Comparison of ENCODE assay signal across 10 cellular contexts in the genomic region with DNA sequence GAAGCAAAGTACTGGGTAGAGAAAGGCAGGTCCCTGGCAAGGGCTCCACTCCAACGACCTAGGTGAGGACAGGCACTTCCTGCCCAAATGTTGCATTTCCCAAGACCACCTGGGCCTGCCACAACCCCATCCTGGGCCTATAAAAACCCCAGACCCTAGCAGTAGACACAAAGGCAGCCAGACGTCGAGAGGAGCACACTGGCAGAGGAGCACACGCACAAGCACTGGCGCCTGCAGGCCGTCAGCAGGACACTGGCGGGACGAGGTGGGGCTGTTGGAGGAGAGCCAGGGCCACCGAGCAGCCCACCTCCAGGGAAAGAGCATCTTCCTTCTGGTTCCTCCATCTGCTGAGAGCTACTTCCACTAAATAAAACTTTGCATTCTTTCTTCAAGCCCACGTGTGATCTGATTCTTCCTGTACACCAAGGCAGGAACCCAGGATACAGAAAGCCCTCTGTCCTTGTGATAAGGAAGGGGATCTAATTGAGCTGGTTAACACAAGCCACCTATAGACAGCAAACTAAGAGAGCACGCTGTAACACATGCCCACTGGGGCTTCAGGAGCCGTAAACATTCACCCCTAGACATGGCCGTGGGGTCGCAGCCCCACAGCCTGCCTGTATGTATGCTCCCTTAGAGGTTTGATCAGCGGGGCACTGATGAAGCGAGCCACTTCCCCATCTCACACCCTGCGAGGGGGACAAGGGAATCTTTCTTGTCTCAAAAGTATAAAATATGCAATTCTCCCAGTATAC.
DNase-seq lines count a peak whose midpoint lies in the region; ATAC-seq, FAIRE-seq and TF ChIP-seq lines count a peak whose summit lies in the region.
"Had no signal": no experiment of that assay in that cellular context is flagged by ENCODE, and none has a peak within 500 bp of the region (broad histone marks: within the 10 kb centered on the region; RNA-seq: fewer than 3 reads in every experiment).

No MANE protein-coding gene starts in this region.

- H3K4me3 Mint-ChIP-seq in CD4-positive, alpha-beta T cell: peak overlapping the region; percentile 72
- H3K4me3 Mint-ChIP-seq in activated CD8-positive, alpha-beta memory T cell treated with anti-CD3 and anti-CD28 coated beads, Interleukin-2, amount 10 ng/mL, durations not matched to agents 7 days and 5 days: peak overlapping the region; percentile 23
- peak overlapping the region; percentile 58 to 87 (median 72) for H3K4me3 Mint-ChIP-seq in naive thymus-derived CD4-positive, alpha-beta T cell

- peak; percentile 10 for ATAC-seq in CD4-positive, alpha-beta T cell (ENCODE audit: poor library complexity)
- ATAC-seq in HG02943 (IDR thresholded peaks at IDR 0.05; ENCODE audit: low read depth, unreplicated experiment) (peak; percentile 10), mucosa of descending colon (no peak)
- ATAC-seq in activated CD8-positive, alpha-beta memory T cell treated with anti-CD3 and anti-CD28 coated beads, Interleukin-2, amount 10 ng/mL, durations not matched to agents 7 days and 5 days: peak; percentile 10
- peak; percentile 5 for ATAC-seq in naive thymus-derived CD4-positive, alpha-beta T cell

- H3K27me3 ChIP-seq in CD4-positive, alpha-beta T cell (ENCODE audit: control insufficient read depth, insufficient read depth, low read length): no peaks in the 10 kb centered on the region
- no peaks in the 10 kb centered on the region for H3K27me3 ChIP-seq in naive thymus-derived CD4-positive, alpha-beta T cell (ENCODE audit: control insufficient read depth in 2 of 2, insufficient read depth in 2 of 2, low read length in 2 of 2)
- no peaks in the 10 kb centered on the region for H3K27me3 ChIP-seq in SJCRH30

- FAIRE-seq in H54 (lab: Jason Lieb, UNC): no peak

- no peak overlapping the region for H3K27ac Mint-ChIP-seq in CD4-positive, alpha-beta T cell
- peak overlapping the region; percentile 53 for H3K27ac Mint-ChIP-seq in activated CD8-positive, alpha-beta memory T cell treated with anti-CD3 and anti-CD28 coated beads, Interleukin-2, amount 10 ng/mL, durations not matched to agents 7 days and 5 days
- peak overlapping the region in 6 of 9 donors; percentile 85 to 98 (median 96) for H3K27ac Mint-ChIP-seq in naive thymus-derived CD4-positive, alpha-beta T cell

- TF ChIP-seq POLR2A in H54 (IDR thresholded peaks at IDR 0.05; ENCODE audit: low read depth, low read length): no peak

- POLR2A ChIA-PET in CD4-positive, alpha-beta T cell (lab: Charles Lee): interaction anchor here (0.6 to 4.2 kb wide), 11 partner anchors 22 to 946 kb away, joined by 3 to 37 read pairs (median 5); a partner anchor contains a TSS
- POLR2A ChIA-PET in naive thymus-derived CD4-positive, alpha-beta T cell (lab: Charles Lee): interaction anchor here (1.0 to 3.8 kb wide), 13 partner anchors 9 to 782 kb away, joined by 3 to 26 read pairs (median 5); a partner anchor contains a TSS

- H3K4me3 ChIP-seq in naive thymus-derived CD4-positive, alpha-beta T cell (ENCODE audit: low read length): peak overlapping the region; percentile 22
- H3K4me3 ChIP-seq in mucosa of descending colon (no peak overlapping the region), SJCRH30 (no peak overlapping the region)
- H3K4me3 ChIP-seq: lower lobe of right lung had no signal

- no peaks in the 10 kb centered on the region for H3K27me3 Mint-ChIP-seq in CD4-positive, alpha-beta T cell
- no peaks in the 10 kb centered on the region for H3K27me3 Mint-ChIP-seq in activated CD8-positive, alpha-beta memory T cell treated with anti-CD3 and anti-CD28 coated beads, Interleukin-2, amount 10 ng/mL, durations not matched to agents 7 days and 5 days
- no peaks in the 10 kb centered on the region for H3K27me3 Mint-ChIP-seq in naive thymus-derived CD4-positive, alpha-beta T cell

- H3K4me1 ChIP-seq in naive thymus-derived CD4-positive, alpha-beta T cell (ENCODE audit: control insufficient read depth in 2 of 2, insufficient read depth in 2 of 2, low read length in 2 of 2): peaks cover 39 to 52% of the 10 kb centered on the region in 2 donors
- H3K4me1 ChIP-seq in mucosa of descending colon (ENCODE audit: low read depth) (peaks cover 15% of the 10 kb centered on the region), SJCRH30 (no peaks in the 10 kb centered on the region)

- intact Hi-C loops in CD4-positive, alpha-beta T cell (cut with DNase I, micrococcal nuclease): loop anchor here (2.0 to 5.0 kb wide), 5 partner anchors 41 to 327 kb away; a partner anchor contains a TSS
- intact Hi-C loops in naive thymus-derived CD4-positive, alpha-beta T cell (cut with micrococcal nuclease): loop anchor here (2.0 to 5.0 kb wide), 8 partner anchors 41 to 1041 kb away; a partner anchor contains a TSS
- intact Hi-C loops in mucosa of descending colon (cut with DNase I, micrococcal nuclease): no loop called here

- H3K36me3 ChIP-seq in naive thymus-derived CD4-positive, alpha-beta T cell (ENCODE audit: control insufficient read depth in 2 of 3, insufficient read depth in 3 of 3, low read length in 3 of 3): no peaks in the 10 kb centered on the region
- H3K36me3 ChIP-seq in mucosa of descending colon (ENCODE audit: low read depth) (no peaks in the 10 kb centered on the region), SJCRH30 (no peaks in the 10 kb centered on the region)
- H3K36me3 ChIP-seq: lower lobe of right lung had no signal

- no peaks in the 10 kb centered on the region for H3K9me3 Mint-ChIP-seq in CD4-positive, alpha-beta T cell
- no peaks in the 10 kb centered on the region for H3K9me3 Mint-ChIP-seq in activated CD8-positive, alpha-beta memory T cell treated with anti-CD3 and anti-CD28 coated beads, Interleukin-2, amount 10 ng/mL, durations not matched to agents 7 days and 5 days (ENCODE audit: low read depth)
- no peaks in the 10 kb centered on the region for H3K9me3 Mint-ChIP-seq in naive thymus-derived CD4-positive, alpha-beta T cell

- H3K9me3 ChIP-seq in CD4-positive, alpha-beta T cell (ENCODE audit: control insufficient read depth, low read length): no peaks in the 10 kb centered on the region
- H3K9me3 ChIP-seq in naive thymus-derived CD4-positive, alpha-beta T cell (ENCODE audit: control insufficient read depth in 2 of 3, low read length in 3 of 3): no peaks in the 10 kb centered on the region
- H3K9me3 ChIP-seq in mucosa of descending colon (no peaks in the 10 kb centered on the region), SJCRH30 (replicated peaks) (no peaks in the 10 kb centered on the region)
- H3K9me3 ChIP-seq: lower lobe of right lung had no signal

- no peaks in the 10 kb centered on the region for H3K36me3 Mint-ChIP-seq in CD4-positive, alpha-beta T cell (ENCODE audit: low read depth)
- no peaks in the 10 kb centered on the region for H3K36me3 Mint-ChIP-seq in activated CD8-positive, alpha-beta memory T cell treated with anti-CD3 and anti-CD28 coated beads, Interleukin-2, amount 10 ng/mL, durations not matched to agents 7 days and 5 days
- peaks cover 0 to 2% (median 0%) of the 10 kb centered on the region in 5 donors for H3K36me3 Mint-ChIP-seq in naive thymus-derived CD4-positive, alpha-beta T cell

- DNase-seq in CD4-positive, alpha-beta T cell: peak in 8 of 10 experiments; percentile 5 to 34 (median 10)
- DNase-seq in activated CD8-positive, alpha-beta memory T cell treated with anti-CD3 and anti-CD28 coated beads, Interleukin-2, amount 10 ng/mL, durations not matched to agents 7 days and 5 days: no peak
- peak in 7 of 9 donors; percentile 16 to 46 (median 30) for DNase-seq in naive thymus-derived CD4-positive, alpha-beta T cell
- DNase-seq in mucosa of descending colon: no peak
- no peak for DNase-seq in NCI-H526 (lab: John Stamatoyannopoulos, UW)
- no peak for DNase-seq in H54 (ENCODE audit: insufficient read length, low spot score)
- DNase-seq in SJCRH30: no peak
- DNase-seq: lower lobe of right lung; NK-92 treated with Interleukin-12 subunit alpha and Interleukin-12 subunit beta, amount 100 ng/mL, for 24 hours had no signal

- H3K27ac ChIP-seq in CD4-positive, alpha-beta T cell (ENCODE audit: low read depth, low read length): peak overlapping the region; percentile 82
- peak overlapping the region; percentile 58 for H3K27ac ChIP-seq in naive thymus-derived CD4-positive, alpha-beta T cell (ENCODE audit: low read depth, low read length)
- H3K27ac ChIP-seq in SJCRH30: no peak overlapping the region

- TF ChIP-seq CTCF in CD4-positive, alpha-beta T cell (IDR thresholded peaks at IDR 0.05): no peak
- no peak for TF ChIP-seq CTCF in mucosa of descending colon (IDR thresholded peaks at IDR 0.05)

- CTCF ChIA-PET in CD4-positive, alpha-beta T cell (lab: Charles Lee): interaction anchor here (1.1 to 6.2 kb wide), 5 partner anchors 16 to 380 kb away, joined by 3 to 80 read pairs (median 3); a partner anchor contains a TSS
- CTCF ChIA-PET in activated CD8-positive, alpha-beta memory T cell treated with anti-CD3 and anti-CD28 coated beads, Interleukin-2, amount 10 ng/mL, durations not matched to agents 7 days and 5 days (lab: Charles Lee): interaction anchor here (1.0 to 2.9 kb wide), 5 partner anchors 33 to 380 kb away, joined by 3 to 16 read pairs (median 3); a partner anchor contains a TSS
- CTCF ChIA-PET in naive thymus-derived CD4-positive, alpha-beta T cell (lab: Charles Lee): interaction anchor here (0.6 to 4.9 kb wide), 8 partner anchors 8 to 380 kb away, joined by 3 to 71 read pairs (median 3); a partner anchor contains a TSS

- peaks cover 19% of the 10 kb centered on the region for H3K4me1 Mint-ChIP-seq in CD4-positive, alpha-beta T cell (ENCODE audit: low read depth)
- H3K4me1 Mint-ChIP-seq in activated CD8-positive, alpha-beta memory T cell treated with anti-CD3 and anti-CD28 coated beads, Interleukin-2, amount 10 ng/mL, durations not matched to agents 7 days and 5 days: peaks cover 50% of the 10 kb centered on the region
- peaks cover 7 to 48% (median 25%) of the 10 kb centered on the region in 7 donors for H3K4me1 Mint-ChIP-seq in naive thymus-derived CD4-positive, alpha-beta T cell

Comparison
In these comparisons a context has a peak if more than half of its experiments do, and no peak if none do; other contexts are left out.
1. DNase-seq: peak in CD4-positive, alpha-beta T cell (8 of 10) and naive thymus-derived CD4-positive, alpha-beta T cell (7 of 9); none in activated CD8-positive, alpha-beta memory T cell treated with anti-CD3 and anti-CD28 coated beads, Interleukin-2, amount 10 ng/mL, durations not matched to agents 7 days and 5 days (single experiment), mucosa of descending colon (0 of 3), NCI-H526 (0 of 2), H54 (single experiment) and SJCRH30 (0 of 2).
2. intact Hi-C loops: an anchor here in CD4-positive, alpha-beta T cell (2.0 to 5.0 kb wide) and naive thymus-derived CD4-positive, alpha-beta T cell (2.0 to 5.0 kb wide); none called in mucosa of descending colon.
3. Peak in every context shown above with its lines, with median percentiles within 50 percentile points of each other: H3K4me3 Mint-ChIP-seq.